Comparison of ENCODE assay signal across 16 cellular contexts in the genomic region with DNA sequence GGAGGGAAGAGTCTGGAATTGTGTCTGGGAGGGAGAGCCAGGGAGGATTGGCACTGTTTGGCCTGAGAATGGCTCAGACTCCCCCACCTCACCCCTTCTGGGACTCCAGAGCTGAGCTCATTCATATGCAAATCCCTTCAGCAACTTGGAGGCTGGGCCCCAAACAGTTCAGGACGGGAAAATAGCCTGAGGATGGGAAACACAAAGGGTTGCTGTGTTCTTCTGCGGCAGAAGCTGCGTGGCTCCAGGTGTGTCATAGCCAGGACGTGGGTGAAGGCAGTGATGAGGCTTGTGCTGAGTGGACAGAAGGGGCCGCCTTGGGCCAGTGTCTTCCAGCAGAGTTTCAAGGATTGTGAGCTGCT. TPM values are rescaled to one million over a fixed set of nuclear protein-coding genes. Genes with fewer than 3 reads are reported as not detected.
DNase-seq lines count a peak whose midpoint lies in the region; ATAC-seq and TF ChIP-seq lines count a peak whose summit lies in the region.
"Had no signal": no experiment of that assay in that cellular context is flagged by ENCODE, and none has a peak within 500 bp of the region (broad histone marks: within the 10 kb centered on the region; RNA-seq: fewer than 3 reads in every experiment).

No MANE protein-coding gene starts in this region.

- H3K9me3 Mint-ChIP-seq in brain, result peaks cover 6 to 12% (median 7%) of the 10 kb centered on the region in 5 experiments
- H3K9me3 Mint-ChIP-seq in mesothelial cell of epicardium, result peaks cover 7% of the 10 kb centered on the region
- H3K9me3 Mint-ChIP-seq: T-helper 2 cell treated with Interferon-gamma antibody and Interleukin-4, amounts not matched to agents 5 μg/mL and 100 μg/mL, for 36 hours had no signal

- H3K27me3 ChIP-seq in HUES64 (ENCODE audit: insufficient read depth, low read length) (no peaks in the 10 kb centered on the region), iPS-15b (ENCODE audit: control insufficient read depth, insufficient read depth, low read length) (no peaks in the 10 kb centered on the region)

- H3K4me3 ChIP-seq in HUES64 (ENCODE audit: low read length), result peak overlapping the region; percentile 24
- H3K4me3 ChIP-seq in iPS-15b (ENCODE audit: low read depth, low read length), result peak overlapping the region; percentile 40

- H3K9ac ChIP-seq in HUES64 (ENCODE audit: low read depth, low read length), result peak overlapping the region; percentile 45
- no peak overlapping the region for H3K9ac ChIP-seq in iPS-15b (ENCODE audit: low read depth, low read length)
- H3K9ac ChIP-seq: parathyroid adenoma had no signal

- peak; percentile 38 for DNase-seq in putamen (ENCODE audit: low spot score)
- no peak for DNase-seq in stimulated activated naive CD4-positive, alpha-beta T cell (lab: John Stamatoyannopoulos, UW)
- DNase-seq in GM19240 (ENCODE audit: insufficient read length, low spot score), result no peak
- DNase-seq in mesothelial cell of epicardium (ENCODE audit: low spot score in 2 of 2, unreplicated experiment in 2 of 2), result no peak
- DNase-seq: activated CD4-positive, alpha-beta T cell treated with anti-CD3 and anti-CD28 coated beads for 36 hours; kidney glomerular epithelial cell; NCI-H2029; SHP77 treated with DMSO at 0.1 percent for 48 hours; stimulated activated CD4-positive, alpha-beta T cell treated with anti-CD3 and anti-CD28 coated beads, Interleukin-15, amount 100 ng/mL, for 24 hours had no signal

- TF ChIP-seq CTCF in brain (conservative IDR thresholded peaks at IDR 0.05) (no peak), mesothelial cell of epicardium (IDR thresholded peaks at IDR 0.05; ENCODE audit: unreplicated experiment) (no peak)

- H3K36me3 ChIP-seq in HUES64 (ENCODE audit: insufficient read depth, low read length) (no peaks in the 10 kb centered on the region), iPS-15b (ENCODE audit: control insufficient read depth, insufficient read depth, low read length) (no peaks in the 10 kb centered on the region)

- H3K4me3 Mint-ChIP-seq in brain (peak overlapping the region in 2 of 5 experiments; percentile 40 to 44), mesothelial cell of epicardium (no peak overlapping the region)
- H3K4me3 Mint-ChIP-seq: activated CD4-positive, alpha-beta T cell treated with anti-CD3 and anti-CD28 coated beads for 36 hours; T-helper 2 cell treated with Interferon-gamma antibody and Interleukin-4, amounts not matched to agents 5 μg/mL and 100 μg/mL, for 36 hours had no signal

- H3K4me1 ChIP-seq in HUES64 (ENCODE audit: insufficient read depth, low read length) (peaks cover 24% of the 10 kb centered on the region), iPS-15b (ENCODE audit: control insufficient read depth, insufficient read depth, low read length) (peaks cover 20% of the 10 kb centered on the region)
- H3K4me1 ChIP-seq: parathyroid adenoma had no signal

- no peak for ATAC-seq in HG03442 (IDR thresholded peaks at IDR 0.05; ENCODE audit: unreplicated experiment)
- ATAC-seq: activated CD4-positive, alpha-beta T cell treated with anti-CD3 and anti-CD28 coated beads for 36 hours; activated naive CD4-positive, alpha-beta T cell treated with anti-CD3 and anti-CD28 coated beads, Interleukin-2, amount 50 U/mL, for 72 hours had no signal

- H3K27me3 Mint-ChIP-seq in brain (peaks cover 3% of the 10 kb centered on the region), mesothelial cell of epicardium (ENCODE audit: low read depth) (no peaks in the 10 kb centered on the region)

- H3K9me3 ChIP-seq in HUES64 (ENCODE audit: insufficient read depth, low read depth, low read length) (peaks cover 1% of the 10 kb centered on the region; the same call in 1 of the 2 replicates), iPS-15b (ENCODE audit: control insufficient read depth, insufficient read depth, low read length) (no peaks in the 10 kb centered on the region)

- H3K4me1 Mint-ChIP-seq in brain (peaks cover 34% of the 10 kb centered on the region), mesothelial cell of epicardium (no peaks in the 10 kb centered on the region)
- H3K4me1 Mint-ChIP-seq: activated CD4-positive, alpha-beta T cell treated with anti-CD3 and anti-CD28 coated beads for 36 hours had no signal

- peak overlapping the region; percentile 89 for H3K27ac ChIP-seq in HUES64 (ENCODE audit: low read depth, low read length)
- H3K27ac ChIP-seq: parathyroid adenoma had no signal

- 2% methylated on average over 5 of the region's 5 CpGs for WGBS in HUES64

- H3K36me3 Mint-ChIP-seq in brain (peaks cover 22% of the 10 kb centered on the region), mesothelial cell of epicardium (peaks cover 4% of the 10 kb centered on the region)

- H3K27ac Mint-ChIP-seq in brain (peak overlapping the region; percentile 52 to 91 (median 83)), mesothelial cell of epicardium (no peak overlapping the region)
- H3K27ac Mint-ChIP-seq: activated CD4-positive, alpha-beta T cell treated with anti-CD3 and anti-CD28 coated beads for 36 hours; activated naive CD4-positive, alpha-beta T cell treated with anti-CD3 and anti-CD28 coated beads, Interleukin-2, amount 50 U/mL, for 72 hours; T-helper 2 cell treated with Interferon-gamma antibody and Interleukin-4, amounts not matched to agents 5 μg/mL and 100 μg/mL, for 36 hours had no signal

RNA-seq across cellular contexts. Expression of a gene that starts 16.6 kb away (rescaled TPM):
- polyA plus RNA-seq in HUES64 (2013, experiment 1 of 2), result 1.7 TPM
- polyA plus RNA-seq in HUES64 (2013, experiment 2 of 2), result 1.8 TPM
- polyA plus RNA-seq in brain (ENCODE audit: insufficient read depth, low read depth, low replicate concordance), result 4.0 TPM
- total RNA-seq in mesothelial cell of epicardium, result 1.4 to 2.4 TPM (median 1.5 TPM) in 3 replicates
- total RNA-seq: activated CD4-positive, alpha-beta T cell treated with anti-CD3 and anti-CD28 coated beads for 36 hours; activated naive CD4-positive, alpha-beta T cell treated with anti-CD3 and anti-CD28 coated beads, Interleukin-2, amount 50 U/mL, for 72 hours had no signal
